Comparison of ENCODE assay signal across 16 cellular contexts in the genomic region with DNA sequence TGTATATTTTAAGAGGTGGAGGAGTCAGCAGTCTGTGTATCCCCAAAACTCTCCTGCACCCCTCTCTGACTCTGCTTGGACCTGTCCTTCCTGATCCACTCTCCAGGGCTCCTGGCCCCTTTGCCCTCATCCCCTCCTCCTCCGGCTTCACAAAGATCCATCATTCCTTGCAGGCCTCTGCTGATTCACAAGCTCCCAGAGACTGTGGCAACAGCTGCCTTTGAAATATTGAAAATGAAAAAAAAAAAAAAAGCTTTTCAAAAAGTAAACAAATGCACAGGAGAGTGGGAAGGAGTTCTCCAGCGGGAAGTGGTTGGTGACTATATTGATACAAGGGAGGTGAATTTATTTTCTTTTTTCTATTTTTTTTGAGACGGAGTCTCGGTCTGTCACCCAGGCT.
"Had no signal": no experiment of that assay in that cellular context is flagged by ENCODE, and none has a peak within 500 bp of the region (broad histone marks: within the 10 kb centered on the region; RNA-seq: fewer than 3 reads in every experiment).

No MANE protein-coding gene starts in this region.

- ATAC-seq: effector memory CD8-positive, alpha-beta T cell; gastrocnemius medialis; heart right ventricle; naive thymus-derived CD4-positive, alpha-beta T cell had no signal

- H3K4me3 ChIP-seq: esophagus muscularis mucosa, gastrocnemius medialis, heart right ventricle, left ventricle myocardium inferior, lung, right atrium auricular region, smooth muscle cell, uterus had no signal

- H3K9me3 ChIP-seq: esophagus muscularis mucosa, gastrocnemius medialis, heart right ventricle, left ventricle myocardium inferior, right atrium auricular region, uterus had no signal

- H3K27ac ChIP-seq: epithelial cell of prostate, esophagus muscularis mucosa, gastrocnemius medialis, heart right ventricle, left ventricle myocardium inferior, right atrium auricular region, uterus had no signal

- H3K36me3 ChIP-seq: esophagus muscularis mucosa, gastrocnemius medialis, heart right ventricle, left ventricle myocardium inferior, right atrium auricular region, uterus had no signal

- DNase-seq: effector memory CD8-positive, alpha-beta T cell; gastrocnemius medialis; heart right ventricle; hypothalamus; left ventricle myocardium inferior; mesenchymal stem cell; naive thymus-derived CD4-positive, alpha-beta T cell; stimulated activated CD4-positive, alpha-beta T cell treated with anti-CD3 and anti-CD28 coated beads, Interleukin-2, amount 100 ng/mL, for 48 hours; stimulated activated naive CD4-positive, alpha-beta T cell treated with Interleukin-2 at 50 U/mL for 16 hours; trophoblast cell; uterus had no signal

- H3K4me1 ChIP-seq: esophagus muscularis mucosa, gastrocnemius medialis, heart right ventricle, left ventricle myocardium inferior, right atrium auricular region, uterus had no signal

- H3K27me3 ChIP-seq: esophagus muscularis mucosa, gastrocnemius medialis, right atrium auricular region, uterus had no signal
